In the genomic region with DNA sequence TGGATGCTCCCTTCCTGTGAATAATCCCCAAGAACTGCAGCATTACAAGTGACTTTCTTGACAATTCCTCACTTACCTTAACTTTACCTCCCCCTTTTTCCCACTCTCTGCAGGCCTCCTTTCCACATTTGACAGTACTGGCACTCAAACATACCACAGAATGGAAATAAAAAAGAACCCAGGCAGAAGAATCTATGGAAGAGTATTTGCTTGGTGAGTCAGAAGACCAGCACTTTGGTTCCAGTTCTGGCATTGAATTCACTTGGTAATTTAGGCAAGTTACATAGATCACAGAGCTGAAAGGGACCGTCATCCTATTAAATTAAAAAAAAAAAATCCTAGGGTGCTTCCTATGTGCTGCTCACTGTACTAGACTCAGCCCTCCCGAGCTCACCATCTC, we compare ENCODE assay signal across 32 cellular contexts.
"Had no signal": no experiment of that assay in that cellular context is flagged by ENCODE, and none has a peak within 500 bp of the region (broad histone marks: within the 10 kb centered on the region; RNA-seq: fewer than 3 reads in every experiment).

No MANE protein-coding gene starts in this region.

- H3K4me1 ChIP-seq: heart left ventricle had no signal

- H3K9me3 ChIP-seq: adrenal gland, gastrocnemius medialis, heart left ventricle had no signal

- H3K27ac ChIP-seq: adrenal gland, brain microvascular endothelial cell, coronary artery, dorsolateral prefrontal cortex, foreskin keratinocyte, gastrocnemius medialis, heart left ventricle, WERI-Rb-1 had no signal

- H3K27ac Mint-ChIP-seq: activated B cell treated with CpG ODN at 0.5 μM for 24 hours; activated CD8-positive, alpha-beta T cell treated with anti-CD3 and anti-CD28 coated beads for 36 hours; activated naive CD4-positive, alpha-beta T cell treated with anti-CD3 and anti-CD28 coated beads for 36 hours; activated naive CD4-positive, alpha-beta T cell treated with anti-CD3 and anti-CD28 coated beads, Interleukin-2, amount 50 U/mL, for 24 hours; activated naive CD8-positive, alpha-beta T cell treated with anti-CD3 and anti-CD28 coated beads for 36 hours; activated naive CD8-positive, alpha-beta T cell treated with anti-CD3 and anti-CD28 coated beads, Interleukin-2, amount 50 U/mL, for 24 hours; activated T-helper 1 cell treated with anti-CD3 and anti-CD28 coated beads, Interleukin-12 subunit alpha, Interleukin-12 subunit beta, Interleukin-2, Interleukin-4 antibody, amounts not matched to agents 30 ng/mL and 10 ng/mL and 1 ng/mL, durations not matched to agents 14 hours and 24 hours and 36 hours; activated T-helper 2 cell treated with anti-CD3 and anti-CD28 coated beads, Interferon-gamma antibody, Interleukin-2, Interleukin-4, amounts not matched to agents 10 μg/mL and 5 μg/mL and 100 μg/mL, durations not matched to agents 14 hours and 24 hours and 36 hours; dendritic cell treated with granulocyte-macrophage colony-stimulating factor and Interleukin-4, amounts not matched to agents 40 ng/mL and 50 ng/mL, for 4 days; endodermal cell; T-helper 17 cell; T-helper 2 cell treated with Interferon-gamma antibody and Interleukin-4, amounts not matched to agents 5 μg/mL and 100 μg/mL, for 36 hours had no signal

- H3K9me3 Mint-ChIP-seq: activated B cell treated with CpG ODN at 0.5 μM for 24 hours; activated CD8-positive, alpha-beta T cell treated with anti-CD3 and anti-CD28 coated beads for 36 hours; activated naive CD4-positive, alpha-beta T cell treated with anti-CD3 and anti-CD28 coated beads for 36 hours; activated naive CD4-positive, alpha-beta T cell treated with anti-CD3 and anti-CD28 coated beads, Interleukin-2, amount 50 U/mL, for 24 hours; activated naive CD8-positive, alpha-beta T cell treated with anti-CD3 and anti-CD28 coated beads for 36 hours; activated naive CD8-positive, alpha-beta T cell treated with anti-CD3 and anti-CD28 coated beads, Interleukin-2, amount 50 U/mL, for 24 hours; activated T-helper 1 cell treated with anti-CD3 and anti-CD28 coated beads, Interleukin-12 subunit alpha, Interleukin-12 subunit beta, Interleukin-2, Interleukin-4 antibody, amounts not matched to agents 30 ng/mL and 10 ng/mL and 1 ng/mL, durations not matched to agents 14 hours and 24 hours and 36 hours; activated T-helper 2 cell treated with anti-CD3 and anti-CD28 coated beads, Interferon-gamma antibody, Interleukin-2, Interleukin-4, amounts not matched to agents 10 μg/mL and 5 μg/mL and 100 μg/mL, durations not matched to agents 14 hours and 24 hours and 36 hours; central memory CD8-positive, alpha-beta T cell; dendritic cell treated with granulocyte-macrophage colony-stimulating factor and Interleukin-4, amounts not matched to agents 40 ng/mL and 50 ng/mL, for 4 days; endodermal cell; T-helper 2 cell treated with Interferon-gamma antibody and Interleukin-4, amounts not matched to agents 5 μg/mL and 100 μg/mL, for 36 hours had no signal

- H3K4me3 ChIP-seq: adrenal gland, coronary artery, dorsolateral prefrontal cortex, gastrocnemius medialis, heart left ventricle had no signal

- H3K4me1 Mint-ChIP-seq: activated B cell treated with CpG ODN at 0.5 μM for 24 hours; activated naive CD4-positive, alpha-beta T cell treated with anti-CD3 and anti-CD28 coated beads, Interleukin-2, amount 50 U/mL, for 24 hours; central memory CD8-positive, alpha-beta T cell; endodermal cell; T-helper 17 cell had no signal

- H3K27me3 ChIP-seq: adrenal gland, brain microvascular endothelial cell, dorsolateral prefrontal cortex, foreskin keratinocyte, gastrocnemius medialis, heart left ventricle had no signal

- H3K36me3 ChIP-seq: adrenal gland, brain microvascular endothelial cell had no signal

- H3K27me3 Mint-ChIP-seq: activated B cell treated with CpG ODN at 0.5 μM for 24 hours; activated CD8-positive, alpha-beta T cell treated with anti-CD3 and anti-CD28 coated beads for 36 hours; activated naive CD4-positive, alpha-beta T cell treated with anti-CD3 and anti-CD28 coated beads, Interleukin-2, amount 50 U/mL, for 24 hours; activated naive CD8-positive, alpha-beta T cell treated with anti-CD3 and anti-CD28 coated beads for 36 hours; activated naive CD8-positive, alpha-beta T cell treated with anti-CD3 and anti-CD28 coated beads, Interleukin-2, amount 50 U/mL, for 24 hours; central memory CD8-positive, alpha-beta T cell; dendritic cell treated with granulocyte-macrophage colony-stimulating factor and Interleukin-4, amounts not matched to agents 40 ng/mL and 50 ng/mL, for 4 days; T-helper 17 cell had no signal

- H3K4me3 Mint-ChIP-seq: activated B cell treated with CpG ODN at 0.5 μM for 24 hours; activated CD8-positive, alpha-beta T cell treated with anti-CD3 and anti-CD28 coated beads for 36 hours; activated naive CD4-positive, alpha-beta T cell treated with anti-CD3 and anti-CD28 coated beads for 36 hours; activated naive CD4-positive, alpha-beta T cell treated with anti-CD3 and anti-CD28 coated beads, Interleukin-2, amount 50 U/mL, for 24 hours; activated naive CD8-positive, alpha-beta T cell treated with anti-CD3 and anti-CD28 coated beads for 36 hours; activated naive CD8-positive, alpha-beta T cell treated with anti-CD3 and anti-CD28 coated beads, Interleukin-2, amount 50 U/mL, for 24 hours; activated T-helper 1 cell treated with anti-CD3 and anti-CD28 coated beads, Interleukin-12 subunit alpha, Interleukin-12 subunit beta, Interleukin-2, Interleukin-4 antibody, amounts not matched to agents 30 ng/mL and 10 ng/mL and 1 ng/mL, durations not matched to agents 14 hours and 24 hours and 36 hours; central memory CD8-positive, alpha-beta T cell; dendritic cell treated with granulocyte-macrophage colony-stimulating factor and Interleukin-4, amounts not matched to agents 40 ng/mL and 50 ng/mL, for 4 days; endodermal cell; T-helper 17 cell; T-helper 2 cell treated with Interferon-gamma antibody and Interleukin-4, amounts not matched to agents 5 μg/mL and 100 μg/mL, for 36 hours had no signal

- DNase-seq: activated B cell treated with CpG ODN at 0.5 μM for 24 hours; activated CD4-positive, alpha-beta T cell treated with anti-CD3 and anti-CD28 coated beads for 48 hours; activated CD4-positive, alpha-beta T cell treated with anti-CD3 and anti-CD28 coated beads, Interleukin-2, amount 50 U/mL, for 1 hour; activated CD4-positive, alpha-beta T cell treated with anti-CD3 and anti-CD28 coated beads, Interleukin-2, amount 50 U/mL, for 48 hours; activated CD8-positive, alpha-beta memory T cell treated with anti-CD3 and anti-CD28 coated beads for 24 hours; activated CD8-positive, alpha-beta T cell treated with anti-CD3 and anti-CD28 coated beads for 36 hours; activated effector memory CD4-positive, alpha-beta T cell treated with anti-CD3 and anti-CD28 coated beads, Interleukin-2, amount 50 U/mL, for 16 hours; activated naive CD4-positive, alpha-beta T cell treated with anti-CD3 and anti-CD28 coated beads for 36 hours; activated naive CD8-positive, alpha-beta T cell treated with anti-CD3 and anti-CD28 coated beads for 36 hours; activated naive CD8-positive, alpha-beta T cell treated with anti-CD3 and anti-CD28 coated beads, Interleukin-2, amount 50 U/mL, for 24 hours; activated T-cell treated with anti-CD3 and anti-CD28 coated beads, Interleukin-2, amount 50 U/mL, for 48 hours; adrenal gland; amygdala; aorta; brain microvascular endothelial cell; dorsolateral prefrontal cortex; effector memory CD4-positive, alpha-beta T cell; endodermal cell; foreskin keratinocyte; gastrocnemius medialis; glutamatergic neuron; heart left ventricle; T-helper 17 cell; T1000; WERI-Rb-1 had no signal
